35 cellular contexts compared by ENCODE assay signal in the genomic region with DNA sequence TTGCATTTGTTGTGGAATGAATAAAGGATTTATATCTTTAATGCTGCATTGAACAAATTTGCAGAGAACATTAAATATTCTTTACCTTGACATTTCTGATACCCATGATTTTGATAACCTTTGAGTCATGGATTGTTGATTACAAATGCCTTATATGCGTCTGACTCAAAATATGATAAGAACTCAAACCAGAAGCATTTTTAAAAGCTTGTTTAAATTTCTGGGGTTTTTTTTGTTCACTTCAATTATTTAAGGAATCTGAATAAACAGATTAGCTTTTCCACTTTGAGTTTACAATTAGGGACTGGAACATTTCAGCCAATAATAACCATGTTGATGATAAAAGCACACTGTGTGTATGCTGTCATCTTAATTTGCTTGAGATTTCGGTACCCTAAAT.
"Had no signal": no experiment of that assay in that cellular context is flagged by ENCODE, and none has a peak within 500 bp of the region (broad histone marks: within the 10 kb centered on the region; RNA-seq: fewer than 3 reads in every experiment).

No MANE protein-coding gene starts in this region.

- H3K9me3 ChIP-seq: MG63 had no signal

- DNase-seq: Karpas-422, Kasumi-1, MG63, MM.1S, MV-4-11, NCI-H1048, NCI-H1092, NCI-H1092 treated with DMSO at 0.1 percent for 48 hours, NCI-H1105, NCI-H1105 treated with DMSO at 0.1 percent for 48 hours, NCI-H1417, NCI-H1417 treated with DMSO at 0.1 percent for 48 hours, NCI-H1436, NCI-H1436 treated with DMSO at 0.1 percent for 48 hours, NCI-H146, NCI-H1694, NCI-H1694 treated with DMSO at 0.1 percent for 48 hours, NCI-H187, NCI-H187 treated with DMSO at 0.1 percent for 48 hours, NCI-H1930, NCI-H2029, NCI-H2029 treated with DMSO at 0.1 percent for 48 hours, NCI-H2081, NCI-H2081 treated with DMSO at 0.1 percent for 48 hours, NCI-H2107, NCI-H2171, NCI-H2171 treated with DMSO at 0.1 percent for 48 hours, NCI-H2227 treated with DMSO at 0.1 percent for 48 hours, NCI-H226, NCI-H345, NCI-H446, NCI-H446 treated with DMSO at 0.1 percent for 48 hours, NCI-H510A, NCI-H510A treated with DMSO at 0.1 percent for 48 hours had no signal

- H3K27me3 ChIP-seq: MG63 had no signal

- H3K27ac ChIP-seq: KMS-11 had no signal

- H3K9ac ChIP-seq: KMS-11 had no signal

- H3K4me2 ChIP-seq: KMS-11 had no signal

- H3K4me3 ChIP-seq: MG63 had no signal

- H3K36me3 ChIP-seq: MG63 had no signal
